ENCODE assay signal across 35 cellular contexts in genomic region chr14:57883061-57883460, GRCh38. TPM values are rescaled to one million over a fixed set of nuclear protein-coding genes. Genes with fewer than 3 reads are reported as not detected.
"Had no signal": no experiment of that assay in that cellular context is flagged by ENCODE, and none has a peak within 500 bp of the region (broad histone marks: within the 10 kb centered on the region; RNA-seq: fewer than 3 reads in every experiment).

No MANE protein-coding gene starts in this region.

- H3K4me1 ChIP-seq: adrenal gland, body of pancreas, breast epithelium, Peyer's patch, SJSA1 had no signal

- H3K4me1 Mint-ChIP-seq: activated CD4-positive, alpha-beta T cell treated with anti-CD3 and anti-CD28 coated beads for 36 hours; activated CD4-positive, alpha-beta T cell treated with anti-CD3 and anti-CD28 coated beads, Interleukin-2, amount 10 ng/mL, durations not matched to agents 7 days and 5 days had no signal

- H3K9me2 ChIP-seq: SK-N-SH had no signal

- H3K9me3 ChIP-seq: adrenal gland, body of pancreas, breast epithelium, MG63, Peyer's patch, SJSA1, SK-N-SH had no signal

- H3K36me3 ChIP-seq: adrenal gland, breast epithelium, MG63, Peyer's patch, SJSA1 had no signal

- H3K9ac ChIP-seq: SK-N-SH had no signal

- H3K27me3 Mint-ChIP-seq: activated CD4-positive, alpha-beta T cell treated with anti-CD3 and anti-CD28 coated beads, Interleukin-2, amount 10 ng/mL, durations not matched to agents 7 days and 5 days had no signal

- DNase-seq: activated CD4-positive, alpha-beta T cell treated with anti-CD3 and anti-CD28 coated beads for 36 hours; activated CD4-positive, alpha-beta T cell treated with anti-CD3 and anti-CD28 coated beads, Interleukin-2, amount 10 ng/mL, durations not matched to agents 7 days and 5 days; activated CD4-positive, alpha-beta T cell treated with anti-CD3 and anti-CD28 coated beads, Interleukin-2, amount 50 U/mL, for 48 hours; activated CD8-positive, alpha-beta T cell treated with anti-CD3 and anti-CD28 coated beads, Interleukin-2, amount 10 ng/mL, durations not matched to agents 7 days and 5 days; activated gamma-delta T cell; activated naive CD4-positive, alpha-beta T cell treated with anti-CD3 and anti-CD28 coated beads for 36 hours; activated T-cell treated with anti-CD3 and anti-CD28 coated beads, Interleukin-2, amount 50 U/mL, for 24 hours; adrenal gland; body of pancreas; Kasumi-1; MG63; NCI-H1048; NCI-H1436; NCI-H1694; NCI-H1930; NCI-H2081 treated with DMSO at 0.1 percent for 48 hours; NCI-H345; NCI-H524 treated with DMSO at 0.1 percent for 48 hours; PC-3; Peyer's patch; RPMI8226; SHP77 treated with DMSO at 0.1 percent for 48 hours; SK-N-SH had no signal

- H3K4me2 ChIP-seq: SK-N-SH had no signal

- H3K27me3 ChIP-seq: adrenal gland, body of pancreas, breast epithelium, MG63, Peyer's patch, SJSA1 had no signal

- ATAC-seq: activated CD4-positive, alpha-beta T cell treated with anti-CD3 and anti-CD28 coated beads for 36 hours; activated CD4-positive, CD25-positive, alpha-beta regulatory T cell treated with anti-CD3 and anti-CD28 coated beads, Interleukin-2, amount 50 U/mL, for 24 hours; activated CD8-positive, alpha-beta T cell treated with anti-CD3 and anti-CD28 coated beads, Interleukin-2, amount 10 ng/mL, durations not matched to agents 7 days and 5 days; activated naive CD4-positive, alpha-beta T cell treated with anti-CD3 and anti-CD28 coated beads, Interleukin-2, amount 50 U/mL, for 72 hours; body of pancreas; PC-3; WTC11 had no signal

- H3K9me3 Mint-ChIP-seq: activated T-helper 2 cell treated with anti-CD3 and anti-CD28 coated beads, Interferon-gamma antibody, Interleukin-2, Interleukin-4, amounts not matched to agents 10 μg/mL and 5 μg/mL and 100 μg/mL, durations not matched to agents 14 hours and 24 hours and 36 hours; T-helper 1 cell treated with Interleukin-12 subunit alpha and Interleukin-12 subunit beta and Interleukin-4 antibody, amounts not matched to agents 30 μg/mL and 1 μg/mL, for 36 hours; T-helper 2 cell treated with Interferon-gamma antibody and Interleukin-4, amounts not matched to agents 5 μg/mL and 100 μg/mL, for 36 hours had no signal

- H3K27ac Mint-ChIP-seq: activated CD4-positive, alpha-beta T cell treated with anti-CD3 and anti-CD28 coated beads for 36 hours; activated CD4-positive, alpha-beta T cell treated with anti-CD3 and anti-CD28 coated beads, Interleukin-2, amount 10 ng/mL, durations not matched to agents 7 days and 5 days; activated CD8-positive, alpha-beta T cell treated with anti-CD3 and anti-CD28 coated beads, Interleukin-2, amount 10 ng/mL, durations not matched to agents 7 days and 5 days; activated naive CD4-positive, alpha-beta T cell treated with anti-CD3 and anti-CD28 coated beads for 36 hours; activated naive CD4-positive, alpha-beta T cell treated with anti-CD3 and anti-CD28 coated beads, Interleukin-2, amount 50 U/mL, for 72 hours; activated T-cell treated with anti-CD3 and anti-CD28 coated beads, Interleukin-2, amount 50 U/mL, for 24 hours; activated T-helper 2 cell treated with anti-CD3 and anti-CD28 coated beads, Interferon-gamma antibody, Interleukin-2, Interleukin-4, amounts not matched to agents 10 μg/mL and 5 μg/mL and 100 μg/mL, durations not matched to agents 14 hours and 24 hours and 36 hours; T-helper 1 cell treated with Interleukin-12 subunit alpha and Interleukin-12 subunit beta and Interleukin-4 antibody, amounts not matched to agents 30 μg/mL and 1 μg/mL, for 36 hours; T-helper 2 cell treated with Interferon-gamma antibody and Interleukin-4, amounts not matched to agents 5 μg/mL and 100 μg/mL, for 36 hours; WTC11 had no signal

- FAIRE-seq: astrocyte, TTC549 had no signal

- H3K36me3 Mint-ChIP-seq: activated naive CD4-positive, alpha-beta T cell treated with anti-CD3 and anti-CD28 coated beads, Interleukin-2, amount 50 U/mL, for 72 hours had no signal

- H3K4me3 ChIP-seq: adrenal gland, body of pancreas, breast epithelium, MG63, Peyer's patch, SJSA1 had no signal

- H3K4me3 Mint-ChIP-seq: activated CD4-positive, alpha-beta T cell treated with anti-CD3 and anti-CD28 coated beads for 36 hours; activated CD4-positive, alpha-beta T cell treated with anti-CD3 and anti-CD28 coated beads, Interleukin-2, amount 10 ng/mL, durations not matched to agents 7 days and 5 days; activated CD8-positive, alpha-beta T cell treated with anti-CD3 and anti-CD28 coated beads, Interleukin-2, amount 10 ng/mL, durations not matched to agents 7 days and 5 days; activated naive CD4-positive, alpha-beta T cell treated with anti-CD3 and anti-CD28 coated beads for 36 hours; activated T-cell treated with anti-CD3 and anti-CD28 coated beads, Interleukin-2, amount 50 U/mL, for 24 hours; T-helper 1 cell treated with Interleukin-12 subunit alpha and Interleukin-12 subunit beta and Interleukin-4 antibody, amounts not matched to agents 30 μg/mL and 1 μg/mL, for 36 hours; T-helper 2 cell treated with Interferon-gamma antibody and Interleukin-4, amounts not matched to agents 5 μg/mL and 100 μg/mL, for 36 hours; WTC11 had no signal

- H3K27ac ChIP-seq: adrenal gland, body of pancreas, breast epithelium, Peyer's patch, SJSA1 had no signal

RNA-seq across cellular contexts. Expression of gene SLC35F4, which starts 17.2 kb away (rescaled TPM):
- total RNA-seq: activated CD4-positive, alpha-beta T cell treated with anti-CD3 and anti-CD28 coated beads for 36 hours; activated CD4-positive, alpha-beta T cell treated with anti-CD3 and anti-CD28 coated beads, Interleukin-2, amount 10 ng/mL, durations not matched to agents 7 days and 5 days; activated CD8-positive, alpha-beta T cell treated with anti-CD3 and anti-CD28 coated beads, Interleukin-2, amount 10 ng/mL, durations not matched to agents 7 days and 5 days; activated naive CD4-positive, alpha-beta T cell treated with anti-CD3 and anti-CD28 coated beads for 36 hours; activated naive CD4-positive, alpha-beta T cell treated with anti-CD3 and anti-CD28 coated beads, Interleukin-2, amount 50 U/mL, for 72 hours; activated T-helper 2 cell treated with anti-CD3 and anti-CD28 coated beads, Interferon-gamma antibody, Interleukin-2, Interleukin-4, amounts not matched to agents 10 μg/mL and 5 μg/mL and 100 μg/mL, durations not matched to agents 14 hours and 24 hours and 36 hours; adrenal gland; astrocyte; body of pancreas; breast epithelium; cardiac septum; NCI-H460; PC-3; Peyer's patch; SJSA1; WTC11 had no signal
- polyA plus RNA-seq: adrenal gland, SK-N-SH had no signal
